ENCODE assay signal across 9 cellular contexts in genomic region chr11:44484211-44484610, GRCh38.
DNase-seq lines count a peak whose midpoint lies in the region; ATAC-seq and TF ChIP-seq lines count a peak whose summit lies in the region.
"Had no signal": no experiment of that assay in that cellular context is flagged by ENCODE, and none has a peak within 500 bp of the region (broad histone marks: within the 10 kb centered on the region; RNA-seq: fewer than 3 reads in every experiment).

No MANE protein-coding gene starts in this region.

- intact Hi-C loops in psoas muscle (cut with DNase I), result no loop called here

- H3K36me3 ChIP-seq in psoas muscle (ENCODE audit: insufficient read depth in 1 of 2, low read depth in 1 of 2) (no peaks in the 10 kb centered on the region), upper lobe of left lung (no peaks in the 10 kb centered on the region)

- H3K4me3 ChIP-seq in psoas muscle (no peak overlapping the region), upper lobe of left lung (no peak overlapping the region)

- H3K27ac ChIP-seq in psoas muscle (no peak overlapping the region), upper lobe of left lung (no peak overlapping the region)

- TF ChIP-seq CTCF in psoas muscle (IDR thresholded peaks at IDR 0.05), result peak; percentile 16
- TF ChIP-seq CTCF in upper lobe of left lung (IDR thresholded peaks at IDR 0.05), result peak in 1 of 6 experiments; percentile 10

- ATAC-seq in psoas muscle (no peak), GM19395 (IDR thresholded peaks at IDR 0.05; ENCODE audit: unreplicated experiment) (no peak), upper lobe of left lung (ENCODE audit: low FRiP score in 2 of 2) (no peak)

- H3K4me1 ChIP-seq in psoas muscle (no peaks in the 10 kb centered on the region), upper lobe of left lung (no peaks in the 10 kb centered on the region)

- TF ChIP-seq EP300 in upper lobe of left lung (IDR thresholded peaks at IDR 0.05), result no peak

- peak; percentile 49 for DNase-seq in NCI-H82 (lab: John Stamatoyannopoulos, UW)
- no peak for DNase-seq in NCI-H82 treated with DMSO at 0.1 percent for 48 hours (lab: John Stamatoyannopoulos, UW; ENCODE audit: unreplicated experiment)
- DNase-seq in NCI-H146 (lab: John Stamatoyannopoulos, UW), result peak; percentile 50
- DNase-seq in erythroblast (lab: John Stamatoyannopoulos, UW), result peak; percentile 14 to 15
- DNase-seq in psoas muscle, result no peak
- no peak for DNase-seq in stimulated activated naive CD4-positive, alpha-beta T cell (lab: John Stamatoyannopoulos, UW)
- DNase-seq in upper lobe of left lung, result no peak
- DNase-seq: MM.1S had no signal

- H3K27me3 ChIP-seq in psoas muscle (ENCODE audit: insufficient read depth in 3 of 3, low read length in 2 of 3) (no peaks in the 10 kb centered on the region), upper lobe of left lung (no peaks in the 10 kb centered on the region)

- no peak for TF ChIP-seq POLR2A in erythroblast (IDR thresholded peaks at IDR 0.05; ENCODE audit: low read length)
- TF ChIP-seq POLR2A in upper lobe of left lung (IDR thresholded peaks at IDR 0.05), result no peak

- no peaks in the 10 kb centered on the region for H3K9me3 ChIP-seq in psoas muscle
- no peaks in the 10 kb centered on the region for H3K9me3 ChIP-seq in upper lobe of left lung

- WGBS in psoas muscle, 3 donors, result 64 to 66% (median 65%) methylated on average over 4 of the region's 4 CpGs
- WGBS in upper lobe of left lung, 2 donors, result 67 to 92% methylated on average over 2 to 4 of the region's 4 CpGs

Comparison
In these comparisons a context has a peak if more than half of its experiments do, and no peak if none do; other contexts are left out.
1. DNase-seq: peak in NCI-H82 (single experiment), NCI-H146 (single experiment) and erythroblast (2 of 2); none in NCI-H82 treated with DMSO at 0.1 percent for 48 hours (single experiment), psoas muscle (0 of 2), stimulated activated naive CD4-positive, alpha-beta T cell (0 of 6) and upper lobe of left lung (0 of 2).